11 cellular contexts compared by ENCODE assay signal in genomic region chrX:136030357-136031225, GRCh38. TPM values are rescaled to one million over a fixed set of nuclear protein-coding genes. Genes with fewer than 3 reads are reported as not detected.
A peak's percentile ranks its signal among the peaks of the same experiment; 100 is the strongest.
DNase-seq lines count a peak whose midpoint lies in the region; ATAC-seq and TF ChIP-seq lines count a peak whose summit lies in the region.
"Had no signal": no experiment of that assay in that cellular context is flagged by ENCODE, and none has a peak within 500 bp of the region (broad histone marks: within the 10 kb centered on the region; RNA-seq: fewer than 3 reads in every experiment).

No MANE protein-coding gene starts in this region.

- H3K27me3 Mint-ChIP-seq in activated T-helper 1 cell treated with anti-CD3 and anti-CD28 coated beads, Interleukin-12 subunit alpha, Interleukin-12 subunit beta, Interleukin-2, Interleukin-4 antibody, amounts not matched to agents 30 ng/mL and 10 ng/mL and 1 ng/mL, durations not matched to agents 14 hours and 24 hours and 36 hours (ENCODE audit: insufficient read depth): no peaks in the 10 kb centered on the region

- no peaks in the 10 kb centered on the region for H3K9me3 ChIP-seq in lower lobe of right lung

- no peaks in the 10 kb centered on the region for H3K4me1 ChIP-seq in lower lobe of right lung

- ATAC-seq in lower lobe of right lung: peak; percentile 50 to 71
- ATAC-seq in GM18505 (IDR thresholded peaks at IDR 0.05; ENCODE audit: unreplicated experiment): no peak
- ATAC-seq: Panc1 had no signal

- TF ChIP-seq CTCF in lower lobe of right lung (IDR thresholded peaks at IDR 0.05): no peak

- no peaks in the 10 kb centered on the region for H3K36me3 ChIP-seq in lower lobe of right lung

- no peaks in the 10 kb centered on the region for H3K9me3 Mint-ChIP-seq in activated T-helper 1 cell treated with anti-CD3 and anti-CD28 coated beads, Interleukin-12 subunit alpha, Interleukin-12 subunit beta, Interleukin-2, Interleukin-4 antibody, amounts not matched to agents 30 ng/mL and 10 ng/mL and 1 ng/mL, durations not matched to agents 14 hours and 24 hours and 36 hours

- no peak overlapping the region for H3K4me3 ChIP-seq in lower lobe of right lung

- H3K4me1 Mint-ChIP-seq in activated T-helper 1 cell treated with anti-CD3 and anti-CD28 coated beads, Interleukin-12 subunit alpha, Interleukin-12 subunit beta, Interleukin-2, Interleukin-4 antibody, amounts not matched to agents 30 ng/mL and 10 ng/mL and 1 ng/mL, durations not matched to agents 14 hours and 24 hours and 36 hours (ENCODE audit: low read depth): no peaks in the 10 kb centered on the region

- peak overlapping the region; percentile 53 for H3K27ac ChIP-seq in lower lobe of right lung
- H3K27ac ChIP-seq in temporal lobe (ENCODE audit: low read depth, low read length): peak overlapping the region; percentile 19

- no peaks in the 10 kb centered on the region for H3K27me3 ChIP-seq in lower lobe of right lung (ENCODE audit: low read depth)

- DNase-seq in HS-27A (ENCODE audit: low read depth) (peak; percentile 47), dermis blood vessel endothelial cell (peak; percentile 89), lower lobe of right lung (no peak), SW 1271 (lab: John Stamatoyannopoulos, UW) (no peak), kidney glomerular epithelial cell (lab: John Stamatoyannopoulos, UW) (no peak)
- no peak for DNase-seq in activated T-helper 1 cell treated with anti-CD3 and anti-CD28 coated beads, Interleukin-12 subunit alpha, Interleukin-12 subunit beta, Interleukin-2, Interleukin-4 antibody, amounts not matched to agents 30 ng/mL and 10 ng/mL and 1 ng/mL, durations not matched to agents 14 hours and 24 hours and 36 hours (ENCODE audit: low spot score)
- DNase-seq: activated CD4-positive, alpha-beta T cell treated with anti-CD3 and anti-CD28 coated beads for 1 hour; NCI-H1105 had no signal

- intact Hi-C loops in lower lobe of right lung (cut with DNase I): no loop called here
- intact Hi-C loops in activated T-helper 1 cell treated with anti-CD3 and anti-CD28 coated beads, Interleukin-12 subunit alpha, Interleukin-12 subunit beta, Interleukin-2, Interleukin-4 antibody, amounts not matched to agents 30 ng/mL and 10 ng/mL and 1 ng/mL, durations not matched to agents 14 hours and 24 hours and 36 hours (cut with micrococcal nuclease): no loop called here

- H3K36me3 Mint-ChIP-seq in activated T-helper 1 cell treated with anti-CD3 and anti-CD28 coated beads, Interleukin-12 subunit alpha, Interleukin-12 subunit beta, Interleukin-2, Interleukin-4 antibody, amounts not matched to agents 30 ng/mL and 10 ng/mL and 1 ng/mL, durations not matched to agents 14 hours and 24 hours and 36 hours (ENCODE audit: low read depth): peaks cover 13% of the 10 kb centered on the region

- no peak overlapping the region for H3K4me3 Mint-ChIP-seq in activated T-helper 1 cell treated with anti-CD3 and anti-CD28 coated beads, Interleukin-12 subunit alpha, Interleukin-12 subunit beta, Interleukin-2, Interleukin-4 antibody, amounts not matched to agents 30 ng/mL and 10 ng/mL and 1 ng/mL, durations not matched to agents 14 hours and 24 hours and 36 hours

- TF ChIP-seq POLR2A in GM18505 (IDR thresholded peaks at IDR 0.05; ENCODE audit: borderline replicate concordance, extremely low read depth, insufficient read depth, insufficient read length): no peak

- no peak overlapping the region for H3K27ac Mint-ChIP-seq in activated T-helper 1 cell treated with anti-CD3 and anti-CD28 coated beads, Interleukin-12 subunit alpha, Interleukin-12 subunit beta, Interleukin-2, Interleukin-4 antibody, amounts not matched to agents 30 ng/mL and 10 ng/mL and 1 ng/mL, durations not matched to agents 14 hours and 24 hours and 36 hours

RNA-seq across cellular contexts. Expression of gene SLC9A6, which starts 45.4 kb away (rescaled TPM):
- 18.4 and 19.3 TPM in 2 replicates for total RNA-seq in dermis blood vessel endothelial cell
- total RNA-seq in lower lobe of right lung: 18.0 TPM
- total RNA-seq in temporal lobe: 99.6 TPM
- 12.7 and 13.4 TPM in 2 replicates for total RNA-seq in activated T-helper 1 cell treated with anti-CD3 and anti-CD28 coated beads, Interleukin-12 subunit alpha, Interleukin-12 subunit beta, Interleukin-2, Interleukin-4 antibody, amounts not matched to agents 30 ng/mL and 10 ng/mL and 1 ng/mL, durations not matched to agents 14 hours and 24 hours and 36 hours

RNA-seq across cellular contexts. Expression of gene MMGT1, which starts 56.8 kb away (rescaled TPM):
- total RNA-seq in dermis blood vessel endothelial cell: 5.8 and 13.0 TPM in 2 replicates
- 28.7 TPM for total RNA-seq in lower lobe of right lung
- total RNA-seq in temporal lobe: 17.2 TPM
- 25.2 and 26.4 TPM in 2 replicates for total RNA-seq in activated T-helper 1 cell treated with anti-CD3 and anti-CD28 coated beads, Interleukin-12 subunit alpha, Interleukin-12 subunit beta, Interleukin-2, Interleukin-4 antibody, amounts not matched to agents 30 ng/mL and 10 ng/mL and 1 ng/mL, durations not matched to agents 14 hours and 24 hours and 36 hours

Comparison
In these comparisons a context has a peak if more than half of its experiments do, and no peak if none do; other contexts are left out.
1. DNase-seq: peak in HS-27A (single experiment) and dermis blood vessel endothelial cell (single experiment); none in lower lobe of right lung (single experiment), SW 1271 (0 of 2), activated T-helper 1 cell treated with anti-CD3 and anti-CD28 coated beads, Interleukin-12 subunit alpha, Interleukin-12 subunit beta, Interleukin-2, Interleukin-4 antibody, amounts not matched to agents 30 ng/mL and 10 ng/mL and 1 ng/mL, durations not matched to agents 14 hours and 24 hours and 36 hours (single experiment) and kidney glomerular epithelial cell (single experiment).